In the genomic region with DNA sequence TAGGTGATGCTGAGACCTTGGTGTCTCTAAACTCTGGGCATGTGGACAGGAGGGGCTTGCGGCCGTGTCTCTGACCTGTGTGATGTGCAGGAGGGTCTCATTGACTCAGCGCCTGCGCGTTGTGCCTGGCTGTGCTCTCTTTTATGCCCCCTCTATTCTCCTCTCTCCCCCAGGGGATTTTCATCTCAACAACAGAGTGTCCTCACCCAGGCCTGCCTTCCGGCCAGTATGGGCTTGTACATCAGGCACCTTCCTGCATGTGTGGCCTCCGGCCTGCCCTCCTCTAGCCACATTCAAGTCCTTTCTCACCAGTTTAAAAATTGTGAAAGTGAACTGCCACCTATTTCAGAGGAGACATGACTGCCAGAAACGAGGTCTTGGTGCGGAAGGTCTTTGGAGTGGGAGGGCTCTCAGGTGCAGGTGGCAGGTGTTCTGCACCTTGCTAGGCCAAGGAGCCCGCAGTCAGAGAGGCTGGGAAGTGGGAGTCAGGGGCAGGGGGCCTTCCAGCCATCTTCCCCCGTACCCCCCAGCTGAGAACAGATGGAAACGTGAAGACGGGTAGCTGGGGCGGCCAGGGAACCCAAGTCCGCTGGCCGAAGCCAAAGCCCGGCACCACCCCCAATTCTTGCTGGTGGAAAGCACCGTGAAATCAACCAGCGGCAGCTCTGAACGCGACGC, we compare ENCODE assay signal across 1 cellular context.
A peak's percentile ranks its signal among the peaks of the same experiment; 100 is the strongest.
TF ChIP-seq lines count a peak whose summit lies in the region.

No MANE protein-coding gene starts in this region.

TF ChIP-seq in HepG2, 621 proteins besides CTCF, POLR2A, EP300 and RAD21:
- TF ChIP-seq NRL (CRISPR knock-in tag; IDR thresholded peaks at IDR 0.05; ENCODE audit: borderline replicate concordance), result peak; percentile 76; the same call in 1 of the 2 replicates
- TF ChIP-seq, protein P1, sequence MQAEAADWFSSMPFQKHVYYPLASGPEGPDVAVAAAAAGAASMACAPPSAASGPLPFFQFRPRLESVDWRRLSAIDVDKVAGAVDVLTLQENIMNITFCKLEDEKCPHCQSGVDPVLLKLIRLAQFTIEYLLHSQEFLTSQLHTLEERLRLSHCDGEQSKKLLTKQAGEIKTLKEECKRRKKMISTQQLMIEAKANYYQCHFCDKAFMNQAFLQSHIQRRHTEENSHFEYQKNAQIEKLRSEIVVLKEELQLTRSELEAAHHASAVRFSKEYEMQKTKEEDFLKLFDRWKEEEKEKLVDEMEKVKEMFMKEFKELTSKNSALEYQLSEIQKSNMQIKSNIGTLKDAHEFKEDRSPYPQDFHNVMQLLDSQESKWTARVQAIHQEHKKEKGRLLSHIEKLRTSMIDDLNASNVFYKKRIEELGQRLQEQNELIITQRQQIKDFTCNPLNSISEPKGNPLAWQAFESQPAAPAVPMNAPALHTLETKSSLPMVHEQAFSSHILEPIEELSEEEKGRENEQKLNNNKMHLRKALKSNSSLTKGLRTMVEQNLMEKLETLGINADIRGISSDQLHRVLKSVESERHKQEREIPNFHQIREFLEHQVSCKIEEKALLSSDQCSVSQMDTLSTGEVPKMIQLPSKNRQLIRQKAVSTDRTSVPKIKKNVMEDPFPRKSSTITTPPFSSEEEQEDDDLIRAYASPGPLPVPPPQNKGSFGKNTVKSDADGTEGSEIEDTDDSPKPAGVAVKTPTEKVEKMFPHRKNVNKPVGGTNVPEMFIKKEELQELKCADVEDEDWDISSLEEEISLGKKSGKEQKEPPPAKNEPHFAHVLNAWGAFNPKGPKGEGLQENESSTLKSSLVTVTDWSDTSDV (CRISPR knock-in tag; IDR thresholded peaks at IDR 0.05), result 0 out of 2 replicates have a peak, but pooled peaks have one; percentile 25
- peak; percentile 25; the same call in 1 of the 2 replicates for TF ChIP-seq ZBTB38 (CRISPR knock-in tag; IDR thresholded peaks at IDR 0.05)
- TF ChIP-seq HOXA3 (CRISPR knock-in tag; IDR thresholded peaks at IDR 0.05), result no peak
- 0 out of 2 replicates have a peak, but pooled peaks have one; percentile 1 for TF ChIP-seq DPF2 (CRISPR knock-in tag; IDR thresholded peaks at IDR 0.05; ENCODE audit: borderline replicate concordance, low read depth)
- TF ChIP-seq, protein P2, sequence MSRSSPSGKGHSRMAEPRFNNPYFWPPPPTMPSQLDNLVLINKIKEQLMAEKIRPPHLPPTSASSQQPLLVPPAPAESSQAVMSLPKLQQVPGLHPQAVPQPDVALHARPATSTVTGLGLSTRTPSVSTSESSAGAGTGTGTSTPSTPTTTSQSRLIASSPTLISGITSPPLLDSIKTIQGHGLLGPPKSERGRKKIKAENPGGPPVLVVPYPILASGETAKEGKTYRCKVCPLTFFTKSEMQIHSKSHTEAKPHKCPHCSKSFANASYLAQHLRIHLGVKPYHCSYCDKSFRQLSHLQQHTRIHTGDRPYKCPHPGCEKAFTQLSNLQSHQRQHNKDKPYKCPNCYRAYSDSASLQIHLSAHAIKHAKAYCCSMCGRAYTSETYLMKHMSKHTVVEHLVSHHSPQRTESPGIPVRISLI (CRISPR knock-in tag; IDR thresholded peaks at IDR 0.05; ENCODE audit: borderline replicate concordance), result 0 out of 2 replicates have a peak, but pooled peaks have one; percentile 41
- TF ChIP-seq, protein P3, sequence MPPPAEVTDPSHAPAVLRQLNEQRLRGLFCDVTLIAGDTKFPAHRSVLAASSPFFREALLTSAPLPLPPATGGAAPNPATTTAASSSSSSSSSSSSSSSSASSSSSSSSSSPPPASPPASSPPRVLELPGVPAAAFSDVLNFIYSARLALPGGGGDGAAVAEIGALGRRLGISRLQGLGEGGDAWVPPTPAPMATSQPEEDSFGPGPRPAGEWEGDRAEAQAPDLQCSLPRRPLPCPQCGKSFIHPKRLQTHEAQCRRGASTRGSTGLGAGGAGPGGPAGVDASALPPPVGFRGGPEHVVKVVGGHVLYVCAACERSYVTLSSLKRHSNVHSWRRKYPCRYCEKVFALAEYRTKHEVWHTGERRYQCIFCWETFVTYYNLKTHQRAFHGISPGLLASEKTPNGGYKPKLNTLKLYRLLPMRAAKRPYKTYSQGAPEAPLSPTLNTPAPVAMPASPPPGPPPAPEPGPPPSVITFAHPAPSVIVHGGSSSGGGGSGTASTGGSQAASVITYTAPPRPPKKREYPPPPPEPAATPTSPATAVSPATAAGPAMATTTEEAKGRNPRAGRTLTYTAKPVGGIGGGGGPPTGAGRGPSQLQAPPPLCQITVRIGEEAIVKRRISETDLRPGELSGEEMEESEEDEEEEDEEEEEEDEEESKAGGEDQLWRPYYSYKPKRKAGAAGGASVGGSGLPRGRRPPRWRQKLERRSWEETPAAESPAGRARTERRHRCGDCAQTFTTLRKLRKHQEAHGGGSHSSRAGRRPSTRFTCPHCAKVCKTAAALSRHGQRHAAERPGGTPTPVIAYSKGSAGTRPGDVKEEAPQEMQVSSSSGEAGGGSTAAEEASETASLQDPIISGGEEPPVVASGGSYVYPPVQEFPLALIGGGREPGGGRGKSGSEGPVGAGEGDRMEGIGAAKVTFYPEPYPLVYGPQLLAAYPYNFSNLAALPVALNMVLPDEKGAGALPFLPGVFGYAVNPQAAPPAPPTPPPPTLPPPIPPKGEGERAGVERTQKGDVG (CRISPR knock-in tag; IDR thresholded peaks at IDR 0.05; ENCODE audit: borderline replicate concordance), result 0 out of 2 replicates have a peak, but pooled peaks have one; percentile 8
- TF ChIP-seq, protein P4, sequence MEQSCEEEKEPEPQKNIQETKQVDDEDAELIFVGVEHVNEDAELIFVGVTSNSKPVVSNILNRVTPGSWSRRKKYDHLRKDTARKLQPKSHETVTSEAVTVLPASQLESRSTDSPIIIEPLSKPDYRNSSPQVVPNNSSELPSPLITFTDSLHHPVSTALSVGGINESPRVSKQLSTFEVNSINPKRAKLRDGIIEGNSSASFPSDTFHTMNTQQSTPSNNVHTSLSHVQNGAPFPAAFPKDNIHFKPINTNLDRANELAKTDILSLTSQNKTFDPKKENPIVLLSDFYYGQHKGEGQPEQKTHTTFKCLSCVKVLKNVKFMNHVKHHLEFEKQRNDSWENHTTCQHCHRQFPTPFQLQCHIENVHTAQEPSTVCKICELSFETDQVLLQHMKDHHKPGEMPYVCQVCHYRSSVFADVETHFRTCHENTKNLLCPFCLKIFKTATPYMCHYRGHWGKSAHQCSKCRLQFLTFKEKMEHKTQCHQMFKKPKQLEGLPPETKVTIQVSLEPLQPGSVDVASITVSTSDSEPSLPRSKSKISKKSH (CRISPR knock-in tag; IDR thresholded peaks at IDR 0.05; ENCODE audit: borderline replicate concordance), result peak; percentile 44; the same call in 1 of the 2 replicates
- 0 out of 2 replicates have a peak, but pooled peaks have one; percentile 25 for TF ChIP-seq ZNF674 (CRISPR knock-in tag; IDR thresholded peaks at IDR 0.05; ENCODE audit: low read depth)
- TF ChIP-seq, protein P5, sequence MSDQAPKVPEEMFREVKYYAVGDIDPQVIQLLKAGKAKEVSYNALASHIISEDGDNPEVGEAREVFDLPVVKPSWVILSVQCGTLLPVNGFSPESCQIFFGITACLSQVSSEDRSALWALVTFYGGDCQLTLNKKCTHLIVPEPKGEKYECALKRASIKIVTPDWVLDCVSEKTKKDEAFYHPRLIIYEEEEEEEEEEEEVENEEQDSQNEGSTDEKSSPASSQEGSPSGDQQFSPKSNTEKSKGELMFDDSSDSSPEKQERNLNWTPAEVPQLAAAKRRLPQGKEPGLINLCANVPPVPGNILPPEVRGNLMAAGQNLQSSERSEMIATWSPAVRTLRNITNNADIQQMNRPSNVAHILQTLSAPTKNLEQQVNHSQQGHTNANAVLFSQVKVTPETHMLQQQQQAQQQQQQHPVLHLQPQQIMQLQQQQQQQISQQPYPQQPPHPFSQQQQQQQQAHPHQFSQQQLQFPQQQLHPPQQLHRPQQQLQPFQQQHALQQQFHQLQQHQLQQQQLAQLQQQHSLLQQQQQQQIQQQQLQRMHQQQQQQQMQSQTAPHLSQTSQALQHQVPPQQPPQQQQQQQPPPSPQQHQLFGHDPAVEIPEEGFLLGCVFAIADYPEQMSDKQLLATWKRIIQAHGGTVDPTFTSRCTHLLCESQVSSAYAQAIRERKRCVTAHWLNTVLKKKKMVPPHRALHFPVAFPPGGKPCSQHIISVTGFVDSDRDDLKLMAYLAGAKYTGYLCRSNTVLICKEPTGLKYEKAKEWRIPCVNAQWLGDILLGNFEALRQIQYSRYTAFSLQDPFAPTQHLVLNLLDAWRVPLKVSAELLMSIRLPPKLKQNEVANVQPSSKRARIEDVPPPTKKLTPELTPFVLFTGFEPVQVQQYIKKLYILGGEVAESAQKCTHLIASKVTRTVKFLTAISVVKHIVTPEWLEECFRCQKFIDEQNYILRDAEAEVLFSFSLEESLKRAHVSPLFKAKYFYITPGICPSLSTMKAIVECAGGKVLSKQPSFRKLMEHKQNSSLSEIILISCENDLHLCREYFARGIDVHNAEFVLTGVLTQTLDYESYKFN (CRISPR knock-in tag; conservative IDR thresholded peaks at IDR 0.05), result 0 out of 2 replicates have a peak, but pooled peaks have one; percentile 4
- TF ChIP-seq ZEB1 (IDR thresholded peaks at IDR 0.05; ENCODE audit: insufficient replicate concordance, low read depth), result peak; percentile 3
- TF ChIP-seq ZFAT (CRISPR knock-in tag; conservative IDR thresholded peaks at IDR 0.05), result no peak
- no peak for TF ChIP-seq ZFP37 (CRISPR knock-in tag; IDR thresholded peaks at IDR 0.05; ENCODE audit: borderline replicate concordance)
